8 cellular contexts compared by ENCODE assay signal in genomic region chr2:179751184-179751809, GRCh38.
A peak's percentile ranks its signal among the peaks of the same experiment; 100 is the strongest.
DNase-seq lines count a peak whose midpoint lies in the region; ATAC-seq and TF ChIP-seq lines count a peak whose summit lies in the region.

No MANE protein-coding gene starts in this region.

- POLR2A ChIA-PET in AG04449 (lab: Yijun Ruan, JAX), result no interaction called here

- H3K27me3 ChIP-seq in body of pancreas, result no peaks in the 10 kb centered on the region
- no peaks in the 10 kb centered on the region for H3K27me3 ChIP-seq in lower lobe of right lung (ENCODE audit: low read depth)

- DNase-seq in AG04449 (ENCODE audit: low read depth, low spot score) (no peak), NCI-H2081 treated with DMSO at 0.1 percent for 48 hours (lab: John Stamatoyannopoulos, UW) (peak; percentile 58), body of pancreas (no peak), lower lobe of right lung (no peak), middle frontal gyrus (ENCODE audit: extremely low spot score, low spot score) (no peak), NCI-H446 treated with DMSO at 0.1 percent for 48 hours (lab: John Stamatoyannopoulos, UW) (no peak)
- no peak for DNase-seq in activated CD8-positive, alpha-beta memory T cell treated with anti-CD3 and anti-CD28 coated beads for 24 hours

- H3K4me1 ChIP-seq in body of pancreas (no peaks in the 10 kb centered on the region), lower lobe of right lung (peaks cover 5% of the 10 kb centered on the region)

- H3K36me3 ChIP-seq in body of pancreas (replicated peaks in 1 of 2; ENCODE audit: insufficient read depth in 1 of 2, low read depth in 2 of 2), result no peaks in the 10 kb centered on the region
- H3K36me3 ChIP-seq in lower lobe of right lung, result no peaks in the 10 kb centered on the region

- peak; percentile 38 for TF ChIP-seq CTCF in AG04449 (IDR thresholded peaks at IDR 0.05; ENCODE audit: insufficient read depth, low read length, missing control alignments)
- peak; percentile 45 to 87 (median 74) for TF ChIP-seq CTCF in body of pancreas (IDR thresholded peaks at IDR 0.05)
- peak; percentile 60 for TF ChIP-seq CTCF in lower lobe of right lung (IDR thresholded peaks at IDR 0.05)

- H3K27ac ChIP-seq in body of pancreas (no peak overlapping the region), lower lobe of right lung (no peak overlapping the region)

- no peak for TF ChIP-seq POLR2A in body of pancreas (IDR thresholded peaks at IDR 0.05)

- 7 to 8% methylated on average over 4 of the region's 4 CpGs for WGBS in body of pancreas, 2 donors

- H3K9me3 ChIP-seq in body of pancreas (no peaks in the 10 kb centered on the region), lower lobe of right lung (no peaks in the 10 kb centered on the region)

- peak; percentile 49 for ATAC-seq in GM18502 (IDR thresholded peaks at IDR 0.05; ENCODE audit: poor library complexity, unreplicated experiment)
- ATAC-seq in body of pancreas, result peak; percentile 48
- ATAC-seq in lower lobe of right lung, result peak; percentile 39 to 78

- CTCF ChIA-PET in AG04449 (lab: Yijun Ruan, JAX), result interaction anchor here (1.0 to 1.9 kb wide), 3 partner anchors 299 to 340 kb away, joined by 3 to 15 read pairs (median 4); no protein-coding TSS in a partner anchor

- intact Hi-C loops in body of pancreas (cut with DNase I) (loop anchor here (5.0 kb wide), 1 partner anchor 334 kb away; no protein-coding TSS in a partner anchor), lower lobe of right lung (cut with DNase I) (no loop called here)

- H3K4me3 ChIP-seq in AG04449 (ENCODE audit: low read depth, low read length) (no peak overlapping the region), body of pancreas (no peak overlapping the region), lower lobe of right lung (no peak overlapping the region)
